15 cellular contexts compared by ENCODE assay signal in the genomic region with DNA sequence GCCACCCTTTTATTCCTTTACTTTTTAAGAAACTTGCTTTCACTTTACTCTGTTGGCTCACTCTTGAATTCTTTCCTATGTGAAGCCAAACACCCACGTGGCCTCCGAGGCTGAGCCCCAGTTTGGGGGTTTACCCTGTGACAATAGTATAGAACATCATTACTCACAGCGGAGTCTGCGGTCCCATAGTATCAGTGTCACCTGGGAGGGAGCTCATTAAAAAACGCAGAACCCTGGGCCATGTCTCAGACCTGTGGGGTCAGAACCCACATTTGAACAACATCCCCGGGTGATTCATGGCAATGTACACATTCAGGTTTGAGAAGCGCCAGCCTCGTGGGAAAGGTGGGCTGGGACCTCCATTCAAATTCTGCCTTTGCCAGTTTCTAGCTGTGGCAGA. TPM values are rescaled to one million over a fixed set of nuclear protein-coding genes. Genes with fewer than 3 reads are reported as not detected.
A peak's percentile ranks its signal among the peaks of the same experiment; 100 is the strongest.
DNase-seq lines count a peak whose midpoint lies in the region; ATAC-seq and TF ChIP-seq lines count a peak whose summit lies in the region.
"Had no signal": no experiment of that assay in that cellular context is flagged by ENCODE, and none has a peak within 500 bp of the region (broad histone marks: within the 10 kb centered on the region; RNA-seq: fewer than 3 reads in every experiment).

No MANE protein-coding gene starts in this region.

- no peaks in the 10 kb centered on the region for H3K27me3 ChIP-seq in suprapubic skin
- H3K27me3 ChIP-seq: right lobe of liver had no signal

- H3K4me3 Mint-ChIP-seq in central memory CD8-positive, alpha-beta T cell, result no peak overlapping the region
- H3K4me3 Mint-ChIP-seq: B cell; stimulated activated naive B cell treated with anti-CD40 and anti-IgM and Interleukin-4, amounts not matched to agents 10 μg/mL and 1 μg/mL and 100 μg/mL, for 72 hours; WTC11 had no signal

- peak in 3 of 5 experiments; percentile 4 to 12 (median 9) for DNase-seq in T-helper 2 cell
- DNase-seq in activated CD8-positive, alpha-beta memory T cell treated with anti-CD3 and anti-CD28 coated beads for 4 hours (ENCODE audit: low read depth in 2 of 2), result peak; percentile 13 to 39
- DNase-seq in central memory CD8-positive, alpha-beta T cell (ENCODE audit: low spot score in 2 of 2), result no peak
- peak; percentile 8 for DNase-seq in stimulated activated CD8-positive, alpha-beta memory T cell treated with anti-CD3 and anti-CD28 coated beads, Interleukin-12 subunit alpha, Interleukin-12 subunit beta, amount 100 ng/mL, for 4 hours (ENCODE audit: low read depth)
- no peak for DNase-seq in suprapubic skin (ENCODE audit: low spot score in 2 of 2)
- DNase-seq in left ventricle myocardium superior, result no peak
- DNase-seq in NCI-H226, result no peak
- DNase-seq: effector CD8-positive, alpha-beta T cell; foreskin fibroblast; MV-4-11; right lobe of liver; stimulated activated naive B cell treated with anti-CD40 and anti-IgM and Interleukin-4, amounts not matched to agents 10 μg/mL and 1 μg/mL and 100 μg/mL, for 72 hours had no signal

- WGBS in suprapubic skin, result 79% methylated on average over 8 of the region's 8 CpGs

- peak; percentile 52 for ATAC-seq in central memory CD8-positive, alpha-beta T cell (replicated peaks; ENCODE audit: extremely low read depth, poor library complexity, severe bottlenecking)
- no peak for ATAC-seq in GM18861 (IDR thresholded peaks at IDR 0.05; ENCODE audit: unreplicated experiment)
- ATAC-seq in left ventricle myocardium superior, result no peak
- ATAC-seq: right lobe of liver, WTC11 had no signal

- peaks cover 1% of the 10 kb centered on the region for H3K36me3 Mint-ChIP-seq in central memory CD8-positive, alpha-beta T cell (ENCODE audit: insufficient read depth)
- H3K36me3 Mint-ChIP-seq: stimulated activated naive B cell treated with anti-CD40 and anti-IgM and Interleukin-4, amounts not matched to agents 10 μg/mL and 1 μg/mL and 100 μg/mL, for 72 hours; WTC11 had no signal

- no peak overlapping the region for H3K27ac ChIP-seq in suprapubic skin
- H3K27ac ChIP-seq: right lobe of liver had no signal

- intact Hi-C loops in left ventricle myocardium superior (cut with micrococcal nuclease), result no loop called here

- H3K27me3 Mint-ChIP-seq in central memory CD8-positive, alpha-beta T cell, result no peaks in the 10 kb centered on the region

- no peaks in the 10 kb centered on the region for H3K9me3 Mint-ChIP-seq in central memory CD8-positive, alpha-beta T cell
- H3K9me3 Mint-ChIP-seq: stimulated activated naive B cell treated with anti-CD40 and anti-IgM and Interleukin-4, amounts not matched to agents 10 μg/mL and 1 μg/mL and 100 μg/mL, for 72 hours; WTC11 had no signal

- no peaks in the 10 kb centered on the region for H3K4me1 ChIP-seq in suprapubic skin
- H3K4me1 ChIP-seq: right lobe of liver had no signal

- TF ChIP-seq POLR2A in suprapubic skin (IDR thresholded peaks at IDR 0.05), result no peak

- H3K4me1 Mint-ChIP-seq in central memory CD8-positive, alpha-beta T cell, result peaks cover 18% of the 10 kb centered on the region
- H3K4me1 Mint-ChIP-seq: B cell; stimulated activated naive B cell treated with anti-CD40 and anti-IgM and Interleukin-4, amounts not matched to agents 10 μg/mL and 1 μg/mL and 100 μg/mL, for 72 hours had no signal

- TF ChIP-seq EP300 in suprapubic skin (IDR thresholded peaks at IDR 0.05), result no peak

- H3K36me3 ChIP-seq in suprapubic skin, result no peaks in the 10 kb centered on the region
- H3K36me3 ChIP-seq: right lobe of liver had no signal

- no peaks in the 10 kb centered on the region for H3K9me3 ChIP-seq in suprapubic skin
- H3K9me3 ChIP-seq: right lobe of liver had no signal

- TF ChIP-seq CTCF in suprapubic skin (IDR thresholded peaks at IDR 0.05), result no peak

- H3K27ac Mint-ChIP-seq in central memory CD8-positive, alpha-beta T cell (ENCODE audit: low read depth), result peak overlapping the region; percentile 71
- H3K27ac Mint-ChIP-seq: B cell; stimulated activated naive B cell treated with anti-CD40 and anti-IgM and Interleukin-4, amounts not matched to agents 10 μg/mL and 1 μg/mL and 100 μg/mL, for 72 hours; WTC11 had no signal

- no peak overlapping the region for H3K4me3 ChIP-seq in suprapubic skin
- H3K4me3 ChIP-seq: right lobe of liver had no signal

RNA-seq across cellular contexts. Expression of a gene that starts 36.0 kb away (rescaled TPM):
- total RNA-seq in suprapubic skin, result 10 to 100 TPM; 37.7 to 66.2 (median 48.5) TPM
- total RNA-seq in left ventricle myocardium superior, result 22.6 TPM

Comparison
In these comparisons a context has a peak if more than half of its experiments do, and no peak if none do; other contexts are left out.
1. DNase-seq: peak in T-helper 2 cell (3 of 5), activated CD8-positive, alpha-beta memory T cell treated with anti-CD3 and anti-CD28 coated beads for 4 hours (2 of 2) and stimulated activated CD8-positive, alpha-beta memory T cell treated with anti-CD3 and anti-CD28 coated beads, Interleukin-12 subunit alpha, Interleukin-12 subunit beta, amount 100 ng/mL, for 4 hours (single experiment); none in central memory CD8-positive, alpha-beta T cell (0 of 2), suprapubic skin (0 of 2), left ventricle myocardium superior (single experiment) and NCI-H226 (single experiment).